Comparison of ENCODE assay signal across 8 cellular contexts in the genomic region with DNA sequence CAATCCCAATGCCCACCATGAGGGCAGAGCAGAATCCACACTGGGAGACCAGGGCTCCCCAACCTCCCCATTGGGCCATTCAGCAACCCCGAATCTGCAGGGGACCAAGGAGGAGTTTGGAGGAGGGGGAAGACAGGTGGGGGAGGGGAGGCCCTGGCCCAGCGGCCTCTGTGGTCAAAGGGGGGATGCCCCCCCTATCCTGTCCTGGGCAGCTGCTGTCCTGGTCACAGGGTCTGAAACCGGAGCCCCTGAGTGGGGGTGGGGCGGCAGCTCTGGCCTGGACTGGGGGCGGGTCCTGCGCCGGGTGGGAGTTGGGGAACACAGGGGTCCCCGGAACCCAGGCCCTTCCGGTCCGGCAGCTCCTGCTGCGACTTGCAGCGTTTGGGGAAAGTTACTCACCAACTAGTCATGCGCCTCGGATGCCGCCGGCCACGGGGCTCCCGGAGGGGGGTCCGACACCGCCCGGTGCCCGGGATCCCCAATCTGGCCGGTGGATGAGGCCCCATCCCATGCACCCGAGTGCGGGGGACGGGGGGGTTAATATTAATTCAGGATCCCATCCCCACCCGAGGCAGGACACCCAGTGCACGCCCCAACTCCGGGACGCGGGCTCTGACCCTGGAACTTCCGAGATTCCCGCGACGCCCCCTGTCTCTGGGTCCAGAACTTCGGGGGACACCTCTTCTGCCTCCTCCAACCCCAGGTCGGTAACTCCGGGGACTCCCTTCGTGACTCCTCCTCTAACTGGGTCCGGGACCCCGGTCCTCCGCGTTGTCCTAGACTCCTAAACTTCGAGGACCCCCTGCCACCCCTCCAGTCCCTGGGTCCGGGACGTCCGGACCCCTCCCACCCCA. TPM values are rescaled to one million over a fixed set of nuclear protein-coding genes. Genes with fewer than 3 reads are reported as not detected.
A peak's percentile ranks its signal among the peaks of the same experiment; 100 is the strongest.
DNase-seq lines count a peak whose midpoint lies in the region; FAIRE-seq and TF ChIP-seq lines count a peak whose summit lies in the region.

No MANE protein-coding gene starts in this region.

- CTCF ChIA-PET in activated CD4-positive, alpha-beta T cell treated with anti-CD3 and anti-CD28 coated beads, Interleukin-2, amount 10 ng/mL, durations not matched to agents 7 days and 5 days (lab: Charles Lee), result no interaction called here

- DNase-seq in activated CD4-positive, alpha-beta T cell treated with anti-CD3 and anti-CD28 coated beads, Interleukin-2, amount 10 ng/mL, durations not matched to agents 7 days and 5 days, result no peak
- no peak for DNase-seq in activated CD4-positive, alpha-beta T cell treated with anti-CD3 and anti-CD28 coated beads, Interleukin-2, amount 50 U/mL, for 1 hour
- DNase-seq in WERI-Rb-1 (peak; percentile 52), foreskin fibroblast (peak; percentile 56 to 83), nephron progenitor cell (peak; percentile 77), NCI-H446 (lab: John Stamatoyannopoulos, UW) (no peak), GM19239 (ENCODE audit: insufficient read length, low spot score) (no peak), OCI-M2 (lab: John Stamatoyannopoulos, UW; ENCODE audit: unreplicated experiment) (no peak)

- peaks cover 5% of the 10 kb centered on the region for H3K4me1 Mint-ChIP-seq in activated CD4-positive, alpha-beta T cell treated with anti-CD3 and anti-CD28 coated beads, Interleukin-2, amount 10 ng/mL, durations not matched to agents 7 days and 5 days
- peaks cover 31% of the 10 kb centered on the region for H3K4me1 Mint-ChIP-seq in nephron progenitor cell

- peak overlapping the region; percentile 72 for H3K27ac ChIP-seq in WERI-Rb-1

- TF ChIP-seq CTCF in WERI-Rb-1 (IDR thresholded peaks at IDR 0.05; ENCODE audit: low read depth, low read length) (no peak), foreskin fibroblast (IDR thresholded peaks at IDR 0.05; ENCODE audit: low read depth, low read length) (peak; percentile 4), nephron progenitor cell (IDR thresholded peaks at IDR 0.05) (no peak)

- H3K9me3 Mint-ChIP-seq in activated CD4-positive, alpha-beta T cell treated with anti-CD3 and anti-CD28 coated beads, Interleukin-2, amount 10 ng/mL, durations not matched to agents 7 days and 5 days, result no peaks in the 10 kb centered on the region
- no peaks in the 10 kb centered on the region for H3K9me3 Mint-ChIP-seq in nephron progenitor cell

- peaks cover 33% of the 10 kb centered on the region for H3K27me3 Mint-ChIP-seq in activated CD4-positive, alpha-beta T cell treated with anti-CD3 and anti-CD28 coated beads, Interleukin-2, amount 10 ng/mL, durations not matched to agents 7 days and 5 days
- H3K27me3 Mint-ChIP-seq in nephron progenitor cell (ENCODE audit: low read depth, poor library complexity), result peaks cover 3% of the 10 kb centered on the region

- H3K27ac Mint-ChIP-seq in activated CD4-positive, alpha-beta T cell treated with anti-CD3 and anti-CD28 coated beads, Interleukin-2, amount 10 ng/mL, durations not matched to agents 7 days and 5 days, result no peak overlapping the region
- peak overlapping the region; percentile 87 for H3K27ac Mint-ChIP-seq in nephron progenitor cell

- no peaks in the 10 kb centered on the region for H3K9me3 ChIP-seq in WERI-Rb-1 (ENCODE audit: severe bottlenecking)

- H3K4me3 ChIP-seq in WERI-Rb-1 (ENCODE audit: low read depth, low read length), result peak overlapping the region; percentile 81
- H3K4me3 ChIP-seq in foreskin fibroblast (ENCODE audit: low read depth in 1 of 2, low read length in 2 of 2), result peak overlapping the region; percentile 88 to 97

- POLR2A ChIA-PET in activated CD4-positive, alpha-beta T cell treated with anti-CD3 and anti-CD28 coated beads, Interleukin-2, amount 10 ng/mL, durations not matched to agents 7 days and 5 days (lab: Charles Lee), result no interaction called here

- H3K4me3 Mint-ChIP-seq in activated CD4-positive, alpha-beta T cell treated with anti-CD3 and anti-CD28 coated beads, Interleukin-2, amount 10 ng/mL, durations not matched to agents 7 days and 5 days, result peak overlapping the region; percentile 48
- peak overlapping the region; percentile 90 for H3K4me3 Mint-ChIP-seq in nephron progenitor cell

- H3K36me3 ChIP-seq in WERI-Rb-1, result peaks cover 20% of the 10 kb centered on the region

- FAIRE-seq in GM19239 (lab: Jason Lieb, UNC), result no peak

- no peaks in the 10 kb centered on the region for H3K27me3 ChIP-seq in WERI-Rb-1 (ENCODE audit: insufficient read depth, low read depth, severe bottlenecking)

- no peaks in the 10 kb centered on the region for H3K36me3 Mint-ChIP-seq in activated CD4-positive, alpha-beta T cell treated with anti-CD3 and anti-CD28 coated beads, Interleukin-2, amount 10 ng/mL, durations not matched to agents 7 days and 5 days (ENCODE audit: low read depth)
- peaks cover 22% of the 10 kb centered on the region for H3K36me3 Mint-ChIP-seq in nephron progenitor cell (ENCODE audit: low read depth)

RNA-seq across cellular contexts. Expression of gene HOMER3, which starts 0.9 kb away (rescaled TPM):
- not detected for total RNA-seq in activated CD4-positive, alpha-beta T cell treated with anti-CD3 and anti-CD28 coated beads, Interleukin-2, amount 10 ng/mL, durations not matched to agents 7 days and 5 days

RNA-seq across cellular contexts. Expression of gene DDX49, which starts 20.6 kb away (rescaled TPM):
- 10 to 100 TPM; 40.6 to 50.6 TPM for total RNA-seq in activated CD4-positive, alpha-beta T cell treated with anti-CD3 and anti-CD28 coated beads, Interleukin-2, amount 10 ng/mL, durations not matched to agents 7 days and 5 days

RNA-seq across cellular contexts. Expression of gene COPE, which starts 21.0 kb away (rescaled TPM):
- total RNA-seq in activated CD4-positive, alpha-beta T cell treated with anti-CD3 and anti-CD28 coated beads, Interleukin-2, amount 10 ng/mL, durations not matched to agents 7 days and 5 days, result 100 to 1,000 TPM; 218 to 258 TPM

RNA-seq across cellular contexts. Expression of gene CERS1, which starts 44.2 kb away (rescaled TPM):
- total RNA-seq in activated CD4-positive, alpha-beta T cell treated with anti-CD3 and anti-CD28 coated beads, Interleukin-2, amount 10 ng/mL, durations not matched to agents 7 days and 5 days, result not detected

Comparison
In these comparisons a context has a peak if more than half of its experiments do, and no peak if none do; other contexts are left out.
1. DNase-seq: peak in WERI-Rb-1 (single experiment), foreskin fibroblast (2 of 2) and nephron progenitor cell (single experiment); none in activated CD4-positive, alpha-beta T cell treated with anti-CD3 and anti-CD28 coated beads, Interleukin-2, amount 10 ng/mL, durations not matched to agents 7 days and 5 days (single experiment), activated CD4-positive, alpha-beta T cell treated with anti-CD3 and anti-CD28 coated beads, Interleukin-2, amount 50 U/mL, for 1 hour (single experiment), NCI-H446 (0 of 2), GM19239 (single experiment) and OCI-M2 (single experiment).